8 cellular contexts compared by ENCODE assay signal in genomic region chr6:138161434-138162103, GRCh38. TPM values are rescaled to one million over a fixed set of nuclear protein-coding genes. Genes with fewer than 3 reads are reported as not detected.
A peak's percentile ranks its signal among the peaks of the same experiment; 100 is the strongest.
DNase-seq lines count a peak whose midpoint lies in the region; ATAC-seq, FAIRE-seq and TF ChIP-seq lines count a peak whose summit lies in the region.

Gene ARFGEF3, plus strand, starts transcription at chr6:138161939. Its CDS starts 148 bp downstream, at chr6:138162087.

- peaks cover 0 to 6% of the 10 kb centered on the region in 2 donors for H3K4me1 ChIP-seq in lung (ENCODE audit: control insufficient read depth in 2 of 2, insufficient read depth in 2 of 2, low read length in 2 of 2)

- peak; percentile 70 for ATAC-seq in GM21786 (IDR thresholded peaks at IDR 0.05; ENCODE audit: unreplicated experiment)
- peak; percentile 90 for ATAC-seq in lung (ENCODE audit: insufficient read depth, low FRiP score)

- no peaks in the 10 kb centered on the region for H3K27me3 ChIP-seq in lung (ENCODE audit: control insufficient read depth, insufficient read depth)

- H3K36me3 ChIP-seq in lung (ENCODE audit: control insufficient read depth in 2 of 2, insufficient read depth in 2 of 2, low read length in 2 of 2) = no peaks in the 10 kb centered on the region

- DNase-seq in D721Med (ENCODE audit: insufficient read length, low spot score) (peak; percentile 38), NB4 (ENCODE audit: low read depth) (peak; percentile 38), dermis microvascular lymphatic vessel endothelial cell (ENCODE audit: low read depth in 2 of 2) (peak; percentile 10 to 61), lung (ENCODE audit: low spot score) (peak; percentile 64), NCI-H187 treated with DMSO at 0.1 percent for 48 hours (lab: John Stamatoyannopoulos, UW) (no peak)
- peak; percentile 17 to 37 for DNase-seq in activated CD4-positive, alpha-beta T cell treated with anti-CD3 and anti-CD28 coated beads, Interleukin-2, amount 50 U/mL, for 24 hours (ENCODE audit: low read depth in 1 of 2, low spot score in 1 of 2)
- peak in 2 of 3 donors; percentile 15 to 46 for DNase-seq in stimulated activated CD4-positive, alpha-beta T cell treated with anti-CD3 and anti-CD28 coated beads, TNF-alpha, amount 100 ng/mL, for 1 hour (ENCODE audit: low read depth in 3 of 3, low spot score in 1 of 3)

- no peak for FAIRE-seq in D721Med (lab: Jason Lieb, UNC)

- no peak within 1 kb of the TSS for H3K4me3 ChIP-seq in NB4 (ENCODE audit: low read depth, low read length)
- H3K4me3 ChIP-seq in lung = peak within 1 kb of the TSS; percentile 64

- 0% methylated on average over 8 to 88 of the region's 88 CpGs for WGBS in lung, 2 donors

- no peak for TF ChIP-seq CTCF in D721Med (IDR thresholded peaks at IDR 0.05; ENCODE audit: insufficient read depth, missing control alignments)
- no peak for TF ChIP-seq CTCF in NB4 (IDR thresholded peaks at IDR 0.05; ENCODE audit: low read depth, low read length)
- no peak for TF ChIP-seq CTCF in lung (IDR thresholded peaks at IDR 0.05; ENCODE audit: control extremely low read depth, extremely low read depth)

- TF ChIP-seq POLR2A in NB4 (IDR thresholded peaks at IDR 0.05; ENCODE audit: extremely low read depth, insufficient read length) = no peak

- peak within 1 kb of the TSS in 1 of 2 donors; percentile 89 for H3K27ac ChIP-seq in lung (ENCODE audit: low read depth in 1 of 2, low read length in 1 of 2)

- no peaks in the 10 kb centered on the region for H3K9me3 ChIP-seq in lung (ENCODE audit: control insufficient read depth in 2 of 2, insufficient read depth in 1 of 2, low read length in 1 of 2)

RNA-seq across cellular contexts. Expression of gene ARFGEF3, which starts in this region (rescaled TPM):
- total RNA-seq in dermis microvascular lymphatic vessel endothelial cell = 1.8 and 2.5 TPM in 2 replicates
- 10 to 100 TPM; 20.5 to 28.1 TPM for total RNA-seq in lung
- 1 to 10 TPM; 4.7 to 7.6 TPM for polyA plus RNA-seq in lung
